Comparison of ENCODE assay signal across 9 cellular contexts in genomic region chr10:48444266-48444665, GRCh38.
A peak's percentile ranks its signal among the peaks of the same experiment; 100 is the strongest.
DNase-seq lines count a peak whose midpoint lies in the region; ATAC-seq and TF ChIP-seq lines count a peak whose summit lies in the region.
"Had no signal": no experiment of that assay in that cellular context is flagged by ENCODE, and none has a peak within 500 bp of the region (broad histone marks: within the 10 kb centered on the region; RNA-seq: fewer than 3 reads in every experiment).

No MANE protein-coding gene starts in this region.

- H3K79me2 ChIP-seq in GM23338 (replicated peaks; ENCODE audit: insufficient read depth) = no peaks in the 10 kb centered on the region
- no peaks in the 10 kb centered on the region for H3K79me2 ChIP-seq in OCI-LY7 (ENCODE audit: insufficient read depth, low read depth, low read length)

- no peak overlapping the region for H3K4me3 ChIP-seq in GM23338
- no peak overlapping the region for H3K4me3 ChIP-seq in OCI-LY7 (ENCODE audit: low read depth, low read length, poor library complexity, severe bottlenecking)
- H3K4me3 ChIP-seq in fibroblast of pulmonary artery (replicated peaks; ENCODE audit: low read depth, low read length) = no peak overlapping the region
- H3K4me3 ChIP-seq: SK-N-MC had no signal

- no peak overlapping the region for H3K27ac Mint-ChIP-seq in GM23338
- no peak overlapping the region for H3K27ac Mint-ChIP-seq in endothelial cell (ENCODE audit: unreplicated experiment)

- H3K9me3 Mint-ChIP-seq in GM23338 (no peaks in the 10 kb centered on the region), endothelial cell (ENCODE audit: unreplicated experiment) (no peaks in the 10 kb centered on the region)

- H3K4me1 Mint-ChIP-seq in GM23338 = peaks cover 22% of the 10 kb centered on the region
- peaks cover 11% of the 10 kb centered on the region for H3K4me1 Mint-ChIP-seq in endothelial cell (ENCODE audit: unreplicated experiment)

- no peaks in the 10 kb centered on the region for H3K9me3 ChIP-seq in OCI-LY7 (ENCODE audit: low read length)

- H3F3A ChIP-seq in GM23338 (replicated peaks; ENCODE audit: low read depth) = no peaks in the 10 kb centered on the region

- H3K27me3 Mint-ChIP-seq in GM23338 (ENCODE audit: insufficient read depth, low read depth, poor library complexity) (peaks cover 11% of the 10 kb centered on the region), endothelial cell (ENCODE audit: unreplicated experiment) (peaks cover 6% of the 10 kb centered on the region)

- no peaks in the 10 kb centered on the region for H3K27me3 ChIP-seq in GM23338 (ENCODE audit: insufficient read depth)

- H3K4me2 ChIP-seq in GM23338 = no peak overlapping the region
- no peak overlapping the region for H3K4me2 ChIP-seq in OCI-LY7 (ENCODE audit: low read length)

- CTCF ChIA-PET in OCI-LY7 (lab: Charles Lee; ENCODE audit: unreplicated experiment) = no interaction called here

- H3K27ac ChIP-seq in 22Rv1 (no peak overlapping the region), GM23338 (ENCODE audit: low read depth) (no peak overlapping the region), OCI-LY7 (ENCODE audit: low read depth, low read length, poor library complexity, severe bottlenecking) (no peak overlapping the region)
- H3K27ac ChIP-seq: SK-N-MC had no signal

- POLR2A ChIA-PET in OCI-LY7 (lab: Charles Lee) = interaction anchor here (1.0 kb wide), 1 partner anchor 11 kb away, joined by 3 read pairs; no protein-coding TSS in a partner anchor

- intact Hi-C loops in OCI-LY7 (cut with micrococcal nuclease; ENCODE audit: unreplicated experiment) = loop anchor here (1.0 kb wide), 1 partner anchor 212 kb away; no protein-coding TSS in a partner anchor

- DNase-seq in GM23338 (ENCODE audit: low spot score) = peak; percentile 60
- DNase-seq in OCI-LY7 (ENCODE audit: low spot score) = peak; percentile 16
- DNase-seq in fibroblast of pulmonary artery (ENCODE audit: low read depth) = peak; percentile 54
- no peak for DNase-seq in NCI-H510A treated with DMSO at 0.1 percent for 48 hours (lab: John Stamatoyannopoulos, UW)
- DNase-seq in endothelial cell (ENCODE audit: low spot score) = no peak
- DNase-seq in HPDE6-E6E7 (ENCODE audit: extremely low spot score) = no peak

- 0 out of 2 replicates have a peak, but pooled peaks cover 5% of the 10 kb centered on the region for H3K9me2 ChIP-seq in GM23338 (ENCODE audit: insufficient read depth)
- H3K9me2 ChIP-seq in OCI-LY7 (ENCODE audit: insufficient read depth, low read length) = no peaks in the 10 kb centered on the region

- H2AFZ ChIP-seq in GM23338 (no peak overlapping the region), OCI-LY7 (ENCODE audit: low read length) (no peak overlapping the region)

- no peak overlapping the region for H3K4me3 Mint-ChIP-seq in GM23338
- H3K4me3 Mint-ChIP-seq in endothelial cell (ENCODE audit: unreplicated experiment) = no peak overlapping the region

- no TSS peak for BruUV-seq in OCI-LY7 (replicated peaks; lab: Mats Ljungman, UMichigan)

- H3K4me1 ChIP-seq in GM23338 (ENCODE audit: insufficient read depth) (no peaks in the 10 kb centered on the region), OCI-LY7 (ENCODE audit: insufficient read depth, low read length, poor library complexity, severe bottlenecking) (no peaks in the 10 kb centered on the region)

- TF ChIP-seq CTCF in 22Rv1 (IDR thresholded peaks at IDR 0.05) = peak; percentile 35
- TF ChIP-seq CTCF in GM23338 (conservative IDR thresholded peaks at IDR 0.05; ENCODE audit: low read depth in 2 of 2) = peak; percentile 36 to 69; a peak in 3 of 4 replicates
- TF ChIP-seq CTCF in OCI-LY7 (conservative IDR thresholded peaks at IDR 0.05; ENCODE audit: low read length) = peak; percentile 50; the same call in 1 of the 2 replicates
- peak; percentile 33 for TF ChIP-seq CTCF in fibroblast of pulmonary artery (IDR thresholded peaks at IDR 0.05; ENCODE audit: low read length, missing control alignments)
- TF ChIP-seq CTCF in endothelial cell (IDR thresholded peaks at IDR 0.05; ENCODE audit: unreplicated experiment) = no peak

- ATAC-seq in GM23338 = peak; percentile 70
- no peak for ATAC-seq in GM21786 (IDR thresholded peaks at IDR 0.05; ENCODE audit: unreplicated experiment)

- H3K36me3 ChIP-seq in GM23338 (ENCODE audit: insufficient read depth) (no peaks in the 10 kb centered on the region), OCI-LY7 (ENCODE audit: insufficient read depth, low read length) (no peaks in the 10 kb centered on the region)

- no peaks in the 10 kb centered on the region; the same call in 1 of the 2 replicates for H4K20me1 ChIP-seq in GM23338 (replicated peaks; ENCODE audit: insufficient read depth)
- no peaks in the 10 kb centered on the region for H4K20me1 ChIP-seq in OCI-LY7 (ENCODE audit: insufficient read depth, low read length)

- H3K36me3 Mint-ChIP-seq in GM23338 (ENCODE audit: low read depth) (peaks cover 7% of the 10 kb centered on the region; the same call in 2 of the 3 replicates), endothelial cell (ENCODE audit: low read depth, unreplicated experiment) (peaks cover 6% of the 10 kb centered on the region)

TF ChIP-seq in GM23338, 12 proteins besides CTCF, POLR2A, EP300 and RAD21:
- TF ChIP-seq CREB1 (CRISPR knock-in tag; IDR thresholded peaks at IDR 0.05; ENCODE audit: low read depth) (no peak), EZH2 (IDR thresholded peaks at IDR 0.05; ENCODE audit: low read depth, unreplicated experiment) (no peak)

Comparison
In these comparisons a context has a peak if more than half of its experiments do, and no peak if none do; other contexts are left out.
1. DNase-seq: peak in GM23338 (single experiment), OCI-LY7 (single experiment) and fibroblast of pulmonary artery (single experiment); none in NCI-H510A treated with DMSO at 0.1 percent for 48 hours (single experiment), endothelial cell (single experiment) and HPDE6-E6E7 (single experiment).